Comparison of ENCODE assay signal across 17 cellular contexts in genomic region chr16:51759329-51759728, GRCh38.
"Had no signal": no experiment of that assay in that cellular context is flagged by ENCODE, and none has a peak within 500 bp of the region (broad histone marks: within the 10 kb centered on the region; RNA-seq: fewer than 3 reads in every experiment).

No MANE protein-coding gene starts in this region.

- DNase-seq: activated CD4-positive, alpha-beta T cell treated with anti-CD3 and anti-CD28 coated beads, Interleukin-2, amount 10 ng/mL, durations not matched to agents 7 days and 5 days; activated CD8-positive, alpha-beta T cell treated with anti-CD3 and anti-CD28 coated beads, Interleukin-2, amount 10 ng/mL, durations not matched to agents 7 days and 5 days; activated naive CD4-positive, alpha-beta T cell treated with anti-CD3 and anti-CD28 coated beads for 36 hours; activated T-cell treated with anti-CD3 and anti-CD28 coated beads, Interleukin-2, amount 50 U/mL, for 4 hours; aorta; erythroblast; kidney; posterior cingulate gyrus; stimulated activated naive B cell treated with anti-CD40 and anti-IgM and Interleukin-4, amounts not matched to agents 10 μg/mL and 1 μg/mL and 100 μg/mL, for 72 hours; upper lobe of right lung had no signal

- H3K4me3 ChIP-seq: breast epithelium, coronary artery, lung, thoracic aorta, upper lobe of right lung had no signal

- H3K9me3 Mint-ChIP-seq: activated CD4-positive, alpha-beta T cell treated with anti-CD3 and anti-CD28 coated beads, Interleukin-2, amount 10 ng/mL, durations not matched to agents 7 days and 5 days; activated naive CD4-positive, alpha-beta T cell treated with anti-CD3 and anti-CD28 coated beads for 36 hours; activated T-cell treated with anti-CD3 and anti-CD28 coated beads, Interleukin-2, amount 50 U/mL, for 4 hours; mesothelial cell of epicardium; stimulated activated naive B cell treated with anti-CD40 and anti-IgM and Interleukin-4, amounts not matched to agents 10 μg/mL and 1 μg/mL and 100 μg/mL, for 72 hours had no signal

- H3K27ac Mint-ChIP-seq: activated CD4-positive, alpha-beta T cell treated with anti-CD3 and anti-CD28 coated beads, Interleukin-2, amount 10 ng/mL, durations not matched to agents 7 days and 5 days; activated CD8-positive, alpha-beta T cell treated with anti-CD3 and anti-CD28 coated beads, Interleukin-2, amount 10 ng/mL, durations not matched to agents 7 days and 5 days; activated naive CD4-positive, alpha-beta T cell treated with anti-CD3 and anti-CD28 coated beads for 36 hours; mesothelial cell of epicardium; natural killer cell treated with Interleukin-12 subunit alpha and Interleukin-12 subunit beta and Interleukin-15 and Interleukin-18, amount 100 ng/mL, for 72 hours; stimulated activated naive B cell treated with anti-CD40 and anti-IgM and Interleukin-4, amounts not matched to agents 10 μg/mL and 1 μg/mL and 100 μg/mL, for 72 hours had no signal

- H3K36me3 Mint-ChIP-seq: mesothelial cell of epicardium; natural killer cell treated with Interleukin-12 subunit alpha and Interleukin-12 subunit beta and Interleukin-15 and Interleukin-18, amount 100 ng/mL, for 72 hours; stimulated activated naive B cell treated with anti-CD40 and anti-IgM and Interleukin-4, amounts not matched to agents 10 μg/mL and 1 μg/mL and 100 μg/mL, for 72 hours had no signal

- H3K27ac ChIP-seq: breast epithelium, coronary artery, thoracic aorta, upper lobe of right lung had no signal

- H3K4me3 Mint-ChIP-seq: activated CD4-positive, alpha-beta T cell treated with anti-CD3 and anti-CD28 coated beads, Interleukin-2, amount 10 ng/mL, durations not matched to agents 7 days and 5 days; activated CD8-positive, alpha-beta T cell treated with anti-CD3 and anti-CD28 coated beads, Interleukin-2, amount 10 ng/mL, durations not matched to agents 7 days and 5 days; activated naive CD4-positive, alpha-beta T cell treated with anti-CD3 and anti-CD28 coated beads for 36 hours; activated T-cell treated with anti-CD3 and anti-CD28 coated beads, Interleukin-2, amount 50 U/mL, for 4 hours; mesothelial cell of epicardium; natural killer cell treated with Interleukin-12 subunit alpha and Interleukin-12 subunit beta and Interleukin-15 and Interleukin-18, amount 100 ng/mL, for 72 hours; stimulated activated naive B cell treated with anti-CD40 and anti-IgM and Interleukin-4, amounts not matched to agents 10 μg/mL and 1 μg/mL and 100 μg/mL, for 72 hours had no signal

- ATAC-seq: activated CD8-positive, alpha-beta T cell treated with anti-CD3 and anti-CD28 coated beads, Interleukin-2, amount 10 ng/mL, durations not matched to agents 7 days and 5 days; activated T-cell treated with anti-CD3 and anti-CD28 coated beads, Interleukin-2, amount 50 U/mL, for 4 hours; left lobe of liver; natural killer cell treated with Interleukin-12 subunit alpha and Interleukin-12 subunit beta and Interleukin-15 and Interleukin-18, amount 100 ng/mL, for 72 hours; stimulated activated naive B cell treated with anti-CD40 and anti-IgM and Interleukin-4, amounts not matched to agents 10 μg/mL and 1 μg/mL and 100 μg/mL, for 72 hours; upper lobe of right lung had no signal

- H3K4me1 Mint-ChIP-seq: activated CD4-positive, alpha-beta T cell treated with anti-CD3 and anti-CD28 coated beads, Interleukin-2, amount 10 ng/mL, durations not matched to agents 7 days and 5 days had no signal

- H3K36me3 ChIP-seq: breast epithelium, thoracic aorta, upper lobe of right lung had no signal

- H3K27me3 ChIP-seq: upper lobe of right lung had no signal

- H3K4me1 ChIP-seq: breast epithelium, upper lobe of right lung had no signal

- H3K9me3 ChIP-seq: breast epithelium, thoracic aorta, upper lobe of right lung had no signal
